ENCODE assay signal across 8 cellular contexts in genomic region chr7:2821842-2822507, GRCh38. TPM values are rescaled to one million over a fixed set of nuclear protein-coding genes. Genes with fewer than 3 reads are reported as not detected.
DNase-seq lines count a peak whose midpoint lies in the region; ATAC-seq and TF ChIP-seq lines count a peak whose summit lies in the region.

No MANE protein-coding gene starts in this region.

- DNase-seq in GM12865 (ENCODE audit: low read depth) = peak; percentile 70
- DNase-seq in activated B cell treated with CpG ODN at 0.5 μM for 24 hours = no peak
- no peak for DNase-seq in lower lobe of right lung
- DNase-seq in KBM-7 = no peak
- no peak for DNase-seq in NOMO-1 treated with dmso at 0.1 percent for 144 hours (lab: John Stamatoyannopoulos, UW; ENCODE audit: unreplicated experiment)
- no peak for DNase-seq in NCI-H446 (lab: John Stamatoyannopoulos, UW)
- DNase-seq in NCI-H510A (lab: John Stamatoyannopoulos, UW) = no peak

- peak overlapping the region; percentile 46 for H3K27ac ChIP-seq in lower lobe of right lung

- peak overlapping the region; percentile 74 for H3K4me3 Mint-ChIP-seq in activated B cell treated with CpG ODN at 0.5 μM for 24 hours

- no peaks in the 10 kb centered on the region for H3K9me3 Mint-ChIP-seq in activated B cell treated with CpG ODN at 0.5 μM for 24 hours

- H3K4me1 Mint-ChIP-seq in activated B cell treated with CpG ODN at 0.5 μM for 24 hours = peaks cover 71% of the 10 kb centered on the region

- no peaks in the 10 kb centered on the region for H3K9me3 ChIP-seq in lower lobe of right lung

- no peak overlapping the region for H3K4me3 ChIP-seq in GM12865 (ENCODE audit: low read depth, low read length)
- H3K4me3 ChIP-seq in lower lobe of right lung = no peak overlapping the region

- intact Hi-C loops in activated B cell treated with CpG ODN at 0.5 μM for 24 hours (cut with micrococcal nuclease) = loop anchor here (1.0 to 5.0 kb wide), 5 partner anchors 17 to 100 kb away; partner anchors contain the start of gene GNA12
- intact Hi-C loops in lower lobe of right lung (cut with DNase I) = no loop called here

- in situ Hi-C loops in KBM-7 (cut with MboI; ENCODE audit: low pct_unique_long_range_greater_than_20kb, low sequenced_read_pairs) = no loop called here

- ATAC-seq in HG02885 (IDR thresholded peaks at IDR 0.05; ENCODE audit: poor library complexity, unreplicated experiment) (peak; percentile 72), activated B cell treated with CpG ODN at 0.5 μM for 24 hours (ENCODE audit: low read depth) (peak; percentile 79), lower lobe of right lung (no peak)

- H3K36me3 ChIP-seq in lower lobe of right lung = no peaks in the 10 kb centered on the region

- POLR2A ChIA-PET in activated B cell treated with CpG ODN at 0.5 μM for 24 hours (lab: Charles Lee) = interaction anchor here (1.1 to 2.2 kb wide), 5 partner anchors 15 to 112 kb away, joined by 3 to 6 read pairs (median 5); no protein-coding TSS in a partner anchor

- no peaks in the 10 kb centered on the region for H3K27me3 Mint-ChIP-seq in activated B cell treated with CpG ODN at 0.5 μM for 24 hours

- peaks cover 12% of the 10 kb centered on the region for H3K36me3 Mint-ChIP-seq in activated B cell treated with CpG ODN at 0.5 μM for 24 hours (ENCODE audit: low read depth)

- H3K4me1 ChIP-seq in lower lobe of right lung = peaks cover 78% of the 10 kb centered on the region

- TF ChIP-seq CTCF in GM12865 (IDR thresholded peaks at IDR 0.05; ENCODE audit: insufficient read depth, low read depth, low read length, missing control alignments) (no peak), activated B cell treated with CpG ODN at 0.5 μM for 24 hours (IDR thresholded peaks at IDR 0.05) (no peak), lower lobe of right lung (IDR thresholded peaks at IDR 0.05) (no peak)

- H3K27ac Mint-ChIP-seq in activated B cell treated with CpG ODN at 0.5 μM for 24 hours = peak overlapping the region; percentile 85

- H3K27me3 ChIP-seq in lower lobe of right lung (ENCODE audit: low read depth) = no peaks in the 10 kb centered on the region

- CTCF ChIA-PET in activated B cell treated with CpG ODN at 0.5 μM for 24 hours (lab: Charles Lee) = interaction anchor here (0.7 to 2.6 kb wide), 4 partner anchors 23 to 112 kb away, joined by 3 to 10 read pairs (median 4); no protein-coding TSS in a partner anchor

RNA-seq across cellular contexts. Expression of gene GNA12, which starts 22.1 kb away (rescaled TPM):
- total RNA-seq in activated B cell treated with CpG ODN at 0.5 μM for 24 hours (52.3 and 54.6 TPM in 2 replicates), lower lobe of right lung (41.6 TPM)

Comparison
In these comparisons a context has a peak if more than half of its experiments do, and no peak if none do; other contexts are left out.
1. ATAC-seq: peak in HG02885 (single experiment) and activated B cell treated with CpG ODN at 0.5 μM for 24 hours (single experiment); none in lower lobe of right lung (0 of 2).